ENCODE assay signal across 1 cellular context in the genomic region with DNA sequence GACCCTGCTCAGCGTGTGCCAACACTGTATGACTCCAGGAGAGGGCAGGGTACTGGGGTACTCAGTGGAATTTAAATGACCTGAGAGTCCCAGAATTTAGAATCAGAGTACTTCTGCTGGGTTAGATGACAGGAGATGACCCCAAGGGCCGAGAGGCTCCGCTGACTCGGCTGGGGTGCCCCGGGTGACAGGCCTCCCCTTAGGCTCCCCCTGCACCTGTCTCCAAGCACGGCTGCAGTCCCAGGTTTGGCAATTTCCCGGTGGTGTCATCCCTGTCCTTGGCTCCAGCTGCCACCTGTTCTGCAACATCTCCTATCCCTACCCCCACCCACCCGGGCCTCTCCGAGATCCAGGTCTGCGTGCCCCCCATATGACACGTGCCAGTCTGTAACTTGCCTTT.
TF ChIP-seq lines count a peak whose summit lies in the region.

No MANE protein-coding gene starts in this region.

TF ChIP-seq in GM23338, 12 proteins besides CTCF, POLR2A, EP300 and RAD21:
- no peak for TF ChIP-seq ZNF331 (CRISPR knock-in tag; IDR thresholded peaks at IDR 0.05; ENCODE audit: low read depth)
- TF ChIP-seq EZH2 (IDR thresholded peaks at IDR 0.05; ENCODE audit: low read depth, unreplicated experiment) = no peak
- TF ChIP-seq JUNB (IDR thresholded peaks at IDR 0.05; ENCODE audit: unreplicated experiment) = no peak
- TF ChIP-seq, protein P1, sequence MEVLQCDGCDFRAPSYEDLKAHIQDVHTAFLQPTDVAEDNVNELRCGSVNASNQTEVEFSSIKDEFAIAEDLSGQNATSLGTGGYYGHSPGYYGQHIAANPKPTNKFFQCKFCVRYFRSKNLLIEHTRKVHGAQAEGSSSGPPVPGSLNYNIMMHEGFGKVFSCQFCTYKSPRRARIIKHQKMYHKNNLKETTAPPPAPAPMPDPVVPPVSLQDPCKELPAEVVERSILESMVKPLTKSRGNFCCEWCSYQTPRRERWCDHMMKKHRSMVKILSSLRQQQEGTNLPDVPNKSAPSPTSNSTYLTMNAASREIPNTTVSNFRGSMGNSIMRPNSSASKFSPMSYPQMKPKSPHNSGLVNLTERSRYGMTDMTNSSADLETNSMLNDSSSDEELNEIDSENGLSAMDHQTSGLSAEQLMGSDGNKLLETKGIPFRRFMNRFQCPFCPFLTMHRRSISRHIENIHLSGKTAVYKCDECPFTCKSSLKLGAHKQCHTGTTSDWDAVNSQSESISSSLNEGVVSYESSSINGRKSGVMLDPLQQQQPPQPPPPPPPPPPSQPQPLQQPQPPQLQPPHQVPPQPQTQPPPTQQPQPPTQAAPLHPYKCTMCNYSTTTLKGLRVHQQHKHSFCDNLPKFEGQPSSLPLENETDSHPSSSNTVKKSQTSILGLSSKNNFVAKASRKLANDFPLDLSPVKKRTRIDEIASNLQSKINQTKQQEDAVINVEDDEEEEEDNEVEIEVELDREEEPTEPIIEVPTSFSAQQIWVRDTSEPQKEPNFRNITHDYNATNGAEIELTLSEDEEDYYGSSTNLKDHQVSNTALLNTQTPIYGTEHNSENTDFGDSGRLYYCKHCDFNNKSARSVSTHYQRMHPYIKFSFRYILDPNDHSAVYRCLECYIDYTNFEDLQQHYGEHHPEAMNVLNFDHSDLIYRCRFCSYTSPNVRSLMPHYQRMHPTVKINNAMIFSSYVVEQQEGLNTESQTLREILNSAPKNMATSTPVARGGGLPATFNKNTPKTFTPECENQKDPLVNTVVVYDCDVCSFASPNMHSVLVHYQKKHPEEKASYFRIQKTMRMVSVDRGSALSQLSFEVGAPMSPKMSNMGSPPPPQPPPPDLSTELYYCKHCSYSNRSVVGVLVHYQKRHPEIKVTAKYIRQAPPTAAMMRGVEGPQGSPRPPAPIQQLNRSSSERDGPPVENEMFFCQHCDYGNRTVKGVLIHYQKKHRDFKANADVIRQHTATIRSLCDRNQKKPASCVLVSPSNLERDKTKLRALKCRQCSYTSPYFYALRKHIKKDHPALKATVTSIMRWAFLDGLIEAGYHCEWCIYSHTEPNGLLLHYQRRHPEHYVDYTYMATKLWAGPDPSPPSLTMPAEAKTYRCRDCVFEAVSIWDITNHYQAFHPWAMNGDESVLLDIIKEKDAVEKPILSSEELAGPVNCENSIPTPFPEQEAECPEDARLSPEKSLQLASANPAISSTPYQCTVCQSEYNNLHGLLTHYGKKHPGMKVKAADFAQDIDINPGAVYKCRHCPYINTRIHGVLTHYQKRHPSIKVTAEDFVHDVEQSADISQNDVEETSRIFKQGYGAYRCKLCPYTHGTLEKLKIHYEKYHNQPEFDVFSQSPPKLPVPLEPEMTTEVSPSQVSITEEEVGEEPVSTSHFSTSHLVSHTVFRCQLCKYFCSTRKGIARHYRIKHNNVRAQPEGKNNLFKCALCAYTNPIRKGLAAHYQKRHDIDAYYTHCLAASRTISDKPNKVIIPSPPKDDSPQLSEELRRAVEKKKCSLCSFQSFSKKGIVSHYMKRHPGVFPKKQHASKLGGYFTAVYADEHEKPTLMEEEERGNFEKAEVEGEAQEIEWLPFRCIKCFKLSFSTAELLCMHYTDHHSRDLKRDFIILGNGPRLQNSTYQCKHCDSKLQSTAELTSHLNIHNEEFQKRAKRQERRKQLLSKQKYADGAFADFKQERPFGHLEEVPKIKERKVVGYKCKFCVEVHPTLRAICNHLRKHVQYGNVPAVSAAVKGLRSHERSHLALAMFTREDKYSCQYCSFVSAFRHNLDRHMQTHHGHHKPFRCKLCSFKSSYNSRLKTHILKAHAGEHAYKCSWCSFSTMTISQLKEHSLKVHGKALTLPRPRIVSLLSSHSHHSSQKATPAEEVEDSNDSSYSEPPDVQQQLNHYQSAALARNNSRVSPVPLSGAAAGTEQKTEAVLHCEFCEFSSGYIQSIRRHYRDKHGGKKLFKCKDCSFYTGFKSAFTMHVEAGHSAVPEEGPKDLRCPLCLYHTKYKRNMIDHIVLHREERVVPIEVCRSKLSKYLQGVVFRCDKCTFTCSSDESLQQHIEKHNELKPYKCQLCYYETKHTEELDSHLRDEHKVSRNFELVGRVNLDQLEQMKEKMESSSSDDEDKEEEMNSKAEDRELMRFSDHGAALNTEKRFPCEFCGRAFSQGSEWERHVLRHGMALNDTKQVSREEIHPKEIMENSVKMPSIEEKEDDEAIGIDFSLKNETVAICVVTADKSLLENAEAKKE (CRISPR knock-in tag; IDR thresholded peaks at IDR 0.05) = no peak
- TF ChIP-seq POLR2AphosphoS5 (IDR thresholded peaks at IDR 0.05; ENCODE audit: low read depth) = no peak
- TF ChIP-seq, protein P2, sequence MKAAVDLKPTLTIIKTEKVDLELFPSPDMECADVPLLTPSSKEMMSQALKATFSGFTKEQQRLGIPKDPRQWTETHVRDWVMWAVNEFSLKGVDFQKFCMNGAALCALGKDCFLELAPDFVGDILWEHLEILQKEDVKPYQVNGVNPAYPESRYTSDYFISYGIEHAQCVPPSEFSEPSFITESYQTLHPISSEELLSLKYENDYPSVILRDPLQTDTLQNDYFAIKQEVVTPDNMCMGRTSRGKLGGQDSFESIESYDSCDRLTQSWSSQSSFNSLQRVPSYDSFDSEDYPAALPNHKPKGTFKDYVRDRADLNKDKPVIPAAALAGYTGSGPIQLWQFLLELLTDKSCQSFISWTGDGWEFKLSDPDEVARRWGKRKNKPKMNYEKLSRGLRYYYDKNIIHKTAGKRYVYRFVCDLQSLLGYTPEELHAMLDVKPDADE (IDR thresholded peaks at IDR 0.05) = no peak
- TF ChIP-seq CREB1 (CRISPR knock-in tag; IDR thresholded peaks at IDR 0.05; ENCODE audit: low read depth) = no peak
- TF ChIP-seq NANOG (IDR thresholded peaks at IDR 0.05; ENCODE audit: borderline replicate concordance) = no peak
- TF ChIP-seq ZNF114 (CRISPR knock-in tag; IDR thresholded peaks at IDR 0.05) = no peak
- no peak for TF ChIP-seq EZH2phosphoT487 (IDR thresholded peaks at IDR 0.05; ENCODE audit: unreplicated experiment)
- TF ChIP-seq REST (IDR thresholded peaks at IDR 0.05; ENCODE audit: unreplicated experiment) = no peak
- no peak for TF ChIP-seq STAT1 (IDR thresholded peaks at IDR 0.05; ENCODE audit: unreplicated experiment)
